In the genomic region with DNA sequence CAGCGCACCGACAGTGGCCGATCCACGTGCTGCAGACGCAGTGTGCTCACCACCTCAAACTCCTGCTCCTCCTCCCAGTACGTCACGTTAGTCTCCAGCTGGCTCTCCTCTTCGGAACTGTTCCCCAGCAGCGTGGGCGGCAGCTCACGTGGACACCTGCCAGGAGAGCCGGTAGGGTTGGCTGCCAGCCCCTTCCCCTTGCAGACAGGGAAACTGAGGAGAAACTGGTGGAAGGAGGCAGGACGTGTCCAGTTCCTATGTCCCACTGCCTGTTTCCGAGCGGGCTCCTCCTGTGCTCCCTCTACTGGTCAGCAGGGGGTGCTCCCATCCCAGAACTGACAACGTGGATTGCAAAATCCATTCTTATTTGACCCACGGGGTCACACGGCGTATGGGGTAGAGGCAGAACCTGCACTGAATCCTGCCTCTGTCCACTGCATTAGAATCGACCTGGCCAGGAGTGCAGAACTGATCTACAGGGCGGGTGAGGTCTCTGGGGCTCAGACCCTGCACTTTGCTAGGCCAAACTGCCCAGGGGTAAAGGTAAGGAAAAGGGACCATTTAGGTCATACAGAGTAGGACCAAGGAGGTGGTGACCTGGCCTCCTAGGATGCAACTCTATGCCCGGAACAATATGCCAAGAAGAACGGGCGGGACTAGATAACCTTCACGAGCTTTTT, we compare ENCODE assay signal across 1 cellular context.
TF ChIP-seq lines count a peak whose summit lies in the region.

No MANE protein-coding gene starts in this region.

TF ChIP-seq in HepG2, 621 proteins besides CTCF, POLR2A, EP300 and RAD21 (continued from another document and continues in another):
- TF ChIP-seq ZNF598 (CRISPR knock-in tag; IDR thresholded peaks at IDR 0.05; ENCODE audit: borderline replicate concordance) = peak; percentile 42; the same call in 1 of the 2 replicates
- TF ChIP-seq ARID2 (CRISPR knock-in tag; IDR thresholded peaks at IDR 0.05; ENCODE audit: borderline replicate concordance) = no peak
- peak; percentile 58; the same call in 1 of the 2 replicates for TF ChIP-seq ARNTL (CRISPR knock-in tag; IDR thresholded peaks at IDR 0.05)
- TF ChIP-seq, protein P1, sequence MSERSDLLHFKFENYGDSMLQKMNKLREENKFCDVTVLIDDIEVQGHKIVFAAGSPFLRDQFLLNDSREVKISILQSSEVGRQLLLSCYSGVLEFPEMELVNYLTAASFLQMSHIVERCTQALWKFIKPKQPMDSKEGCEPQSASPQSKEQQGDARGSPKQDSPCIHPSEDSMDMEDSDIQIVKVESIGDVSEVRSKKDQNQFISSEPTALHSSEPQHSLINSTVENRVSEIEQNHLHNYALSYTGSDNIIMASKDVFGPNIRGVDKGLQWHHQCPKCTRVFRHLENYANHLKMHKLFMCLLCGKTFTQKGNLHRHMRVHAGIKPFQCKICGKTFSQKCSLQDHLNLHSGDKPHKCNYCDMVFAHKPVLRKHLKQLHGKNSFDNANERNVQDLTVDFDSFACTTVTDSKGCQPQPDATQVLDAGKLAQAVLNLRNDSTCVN (CRISPR knock-in tag; IDR thresholded peaks at IDR 0.05; ENCODE audit: borderline replicate concordance) = peak; percentile 63; the same call in 1 of the 2 replicates
- TF ChIP-seq ZNF136 (CRISPR knock-in tag; IDR thresholded peaks at IDR 0.05; ENCODE audit: low read depth) = peak; percentile 30; the same call in 1 of the 2 replicates
- peak; percentile 62; the same call in 1 of the 2 replicates for TF ChIP-seq KDM5B (CRISPR knock-in tag; IDR thresholded peaks at IDR 0.05; ENCODE audit: borderline replicate concordance)
- TF ChIP-seq, protein P2, sequence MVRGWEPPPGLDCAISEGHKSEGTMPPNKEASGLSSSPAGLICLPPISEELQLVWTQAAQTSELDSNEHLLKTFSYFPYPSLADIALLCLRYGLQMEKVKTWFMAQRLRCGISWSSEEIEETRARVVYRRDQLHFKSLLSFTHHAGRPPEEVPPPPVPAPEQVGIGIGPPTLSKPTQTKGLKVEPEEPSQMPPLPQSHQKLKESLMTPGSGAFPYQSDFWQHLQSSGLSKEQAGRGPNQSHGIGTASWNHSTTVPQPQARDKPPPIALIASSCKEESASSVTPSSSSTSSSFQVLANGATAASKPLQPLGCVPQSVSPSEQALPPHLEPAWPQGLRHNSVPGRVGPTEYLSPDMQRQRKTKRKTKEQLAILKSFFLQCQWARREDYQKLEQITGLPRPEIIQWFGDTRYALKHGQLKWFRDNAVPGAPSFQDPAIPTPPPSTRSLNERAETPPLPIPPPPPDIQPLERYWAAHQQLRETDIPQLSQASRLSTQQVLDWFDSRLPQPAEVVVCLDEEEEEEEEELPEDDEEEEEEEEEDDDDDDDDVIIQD (CRISPR knock-in tag; IDR thresholded peaks at IDR 0.05; ENCODE audit: low read depth) = peak; percentile 12; the same call in 1 of the 2 replicates
- TF ChIP-seq, protein P3, sequence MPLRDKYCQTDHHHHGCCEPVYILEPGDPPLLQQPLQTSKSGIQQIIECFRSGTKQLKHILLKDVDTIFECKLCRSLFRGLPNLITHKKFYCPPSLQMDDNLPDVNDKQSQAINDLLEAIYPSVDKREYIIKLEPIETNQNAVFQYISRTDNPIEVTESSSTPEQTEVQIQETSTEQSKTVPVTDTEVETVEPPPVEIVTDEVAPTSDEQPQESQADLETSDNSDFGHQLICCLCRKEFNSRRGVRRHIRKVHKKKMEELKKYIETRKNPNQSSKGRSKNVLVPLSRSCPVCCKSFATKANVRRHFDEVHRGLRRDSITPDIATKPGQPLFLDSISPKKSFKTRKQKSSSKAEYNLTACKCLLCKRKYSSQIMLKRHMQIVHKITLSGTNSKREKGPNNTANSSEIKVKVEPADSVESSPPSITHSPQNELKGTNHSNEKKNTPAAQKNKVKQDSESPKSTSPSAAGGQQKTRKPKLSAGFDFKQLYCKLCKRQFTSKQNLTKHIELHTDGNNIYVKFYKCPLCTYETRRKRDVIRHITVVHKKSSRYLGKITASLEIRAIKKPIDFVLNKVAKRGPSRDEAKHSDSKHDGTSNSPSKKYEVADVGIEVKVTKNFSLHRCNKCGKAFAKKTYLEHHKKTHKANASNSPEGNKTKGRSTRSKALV (CRISPR knock-in tag; IDR thresholded peaks at IDR 0.05) = no peak
- TF ChIP-seq ZNF460 (CRISPR knock-in tag; IDR thresholded peaks at IDR 0.05; ENCODE audit: borderline replicate concordance) = no peak
- TF ChIP-seq ZKSCAN1 (IDR thresholded peaks at IDR 0.05; ENCODE audit: low read length) = no peak
- TF ChIP-seq BRCA1 (CRISPR knock-in tag; IDR thresholded peaks at IDR 0.05) = no peak
- no peak for TF ChIP-seq ZNF776 (CRISPR knock-in tag; IDR thresholded peaks at IDR 0.05)
- TF ChIP-seq RFX1 (IDR thresholded peaks at IDR 0.05) = no peak
- 0 out of 2 replicates have a peak, but pooled peaks have one; percentile 45 for TF ChIP-seq ZNF780A (CRISPR knock-in tag; IDR thresholded peaks at IDR 0.05)
- TF ChIP-seq, protein P4, sequence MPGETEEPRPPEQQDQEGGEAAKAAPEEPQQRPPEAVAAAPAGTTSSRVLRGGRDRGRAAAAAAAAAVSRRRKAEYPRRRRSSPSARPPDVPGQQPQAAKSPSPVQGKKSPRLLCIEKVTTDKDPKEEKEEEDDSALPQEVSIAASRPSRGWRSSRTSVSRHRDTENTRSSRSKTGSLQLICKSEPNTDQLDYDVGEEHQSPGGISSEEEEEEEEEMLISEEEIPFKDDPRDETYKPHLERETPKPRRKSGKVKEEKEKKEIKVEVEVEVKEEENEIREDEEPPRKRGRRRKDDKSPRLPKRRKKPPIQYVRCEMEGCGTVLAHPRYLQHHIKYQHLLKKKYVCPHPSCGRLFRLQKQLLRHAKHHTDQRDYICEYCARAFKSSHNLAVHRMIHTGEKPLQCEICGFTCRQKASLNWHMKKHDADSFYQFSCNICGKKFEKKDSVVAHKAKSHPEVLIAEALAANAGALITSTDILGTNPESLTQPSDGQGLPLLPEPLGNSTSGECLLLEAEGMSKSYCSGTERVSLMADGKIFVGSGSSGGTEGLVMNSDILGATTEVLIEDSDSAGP (CRISPR knock-in tag; IDR thresholded peaks at IDR 0.05; ENCODE audit: borderline replicate concordance) = no peak; the same call in 1 of the 2 replicates
- peak; percentile 98 for TF ChIP-seq SMC3 (IDR thresholded peaks at IDR 0.05; ENCODE audit: low read length)
- peak; percentile 81 for TF ChIP-seq CCDC6 (CRISPR knock-in tag; IDR thresholded peaks at IDR 0.05)
- no peak for TF ChIP-seq ZNF296 (CRISPR knock-in tag; conservative IDR thresholded peaks at IDR 0.05)
- TF ChIP-seq, protein P5, sequence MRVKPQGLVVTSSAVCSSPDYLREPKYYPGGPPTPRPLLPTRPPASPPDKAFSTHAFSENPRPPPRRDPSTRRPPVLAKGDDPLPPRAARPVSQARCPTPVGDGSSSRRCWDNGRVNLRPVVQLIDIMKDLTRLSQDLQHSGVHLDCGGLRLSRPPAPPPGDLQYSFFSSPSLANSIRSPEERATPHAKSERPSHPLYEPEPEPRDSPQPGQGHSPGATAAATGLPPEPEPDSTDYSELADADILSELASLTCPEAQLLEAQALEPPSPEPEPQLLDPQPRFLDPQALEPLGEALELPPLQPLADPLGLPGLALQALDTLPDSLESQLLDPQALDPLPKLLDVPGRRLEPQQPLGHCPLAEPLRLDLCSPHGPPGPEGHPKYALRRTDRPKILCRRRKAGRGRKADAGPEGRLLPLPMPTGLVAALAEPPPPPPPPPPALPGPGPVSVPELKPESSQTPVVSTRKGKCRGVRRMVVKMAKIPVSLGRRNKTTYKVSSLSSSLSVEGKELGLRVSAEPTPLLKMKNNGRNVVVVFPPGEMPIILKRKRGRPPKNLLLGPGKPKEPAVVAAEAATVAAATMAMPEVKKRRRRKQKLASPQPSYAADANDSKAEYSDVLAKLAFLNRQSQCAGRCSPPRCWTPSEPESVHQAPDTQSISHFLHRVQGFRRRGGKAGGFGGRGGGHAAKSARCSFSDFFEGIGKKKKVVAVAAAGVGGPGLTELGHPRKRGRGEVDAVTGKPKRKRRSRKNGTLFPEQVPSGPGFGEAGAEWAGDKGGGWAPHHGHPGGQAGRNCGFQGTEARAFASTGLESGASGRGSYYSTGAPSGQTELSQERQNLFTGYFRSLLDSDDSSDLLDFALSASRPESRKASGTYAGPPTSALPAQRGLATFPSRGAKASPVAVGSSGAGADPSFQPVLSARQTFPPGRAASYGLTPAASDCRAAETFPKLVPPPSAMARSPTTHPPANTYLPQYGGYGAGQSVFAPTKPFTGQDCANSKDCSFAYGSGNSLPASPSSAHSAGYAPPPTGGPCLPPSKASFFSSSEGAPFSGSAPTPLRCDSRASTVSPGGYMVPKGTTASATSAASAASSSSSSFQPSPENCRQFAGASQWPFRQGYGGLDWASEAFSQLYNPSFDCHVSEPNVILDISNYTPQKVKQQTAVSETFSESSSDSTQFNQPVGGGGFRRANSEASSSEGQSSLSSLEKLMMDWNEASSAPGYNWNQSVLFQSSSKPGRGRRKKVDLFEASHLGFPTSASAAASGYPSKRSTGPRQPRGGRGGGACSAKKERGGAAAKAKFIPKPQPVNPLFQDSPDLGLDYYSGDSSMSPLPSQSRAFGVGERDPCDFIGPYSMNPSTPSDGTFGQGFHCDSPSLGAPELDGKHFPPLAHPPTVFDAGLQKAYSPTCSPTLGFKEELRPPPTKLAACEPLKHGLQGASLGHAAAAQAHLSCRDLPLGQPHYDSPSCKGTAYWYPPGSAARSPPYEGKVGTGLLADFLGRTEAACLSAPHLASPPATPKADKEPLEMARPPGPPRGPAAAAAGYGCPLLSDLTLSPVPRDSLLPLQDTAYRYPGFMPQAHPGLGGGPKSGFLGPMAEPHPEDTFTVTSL (CRISPR knock-in tag; IDR thresholded peaks at IDR 0.05; ENCODE audit: borderline replicate concordance) = no peak
- TF ChIP-seq SYNCRIP (IDR thresholded peaks at IDR 0.05; ENCODE audit: insufficient read depth, low read depth, low read length) = no peak
- no peak for TF ChIP-seq FOXM1 (CRISPR knock-in tag; IDR thresholded peaks at IDR 0.05)
- TF ChIP-seq ADNP (CRISPR knock-in tag; IDR thresholded peaks at IDR 0.05) = no peak
- peak; percentile 59; the same call in 1 of the 2 replicates for TF ChIP-seq ZNF350 (CRISPR knock-in tag; IDR thresholded peaks at IDR 0.05; ENCODE audit: borderline replicate concordance, low read depth)
- TF ChIP-seq KAT7 (CRISPR knock-in tag; IDR thresholded peaks at IDR 0.05; ENCODE audit: borderline replicate concordance) = no peak
- TF ChIP-seq ZNF383 (CRISPR knock-in tag; IDR thresholded peaks at IDR 0.05; ENCODE audit: borderline replicate concordance) = peak; percentile 82; the same call in 1 of the 2 replicates
- no peak for TF ChIP-seq EED (CRISPR knock-in tag; IDR thresholded peaks at IDR 0.05)
- TF ChIP-seq, protein P6, sequence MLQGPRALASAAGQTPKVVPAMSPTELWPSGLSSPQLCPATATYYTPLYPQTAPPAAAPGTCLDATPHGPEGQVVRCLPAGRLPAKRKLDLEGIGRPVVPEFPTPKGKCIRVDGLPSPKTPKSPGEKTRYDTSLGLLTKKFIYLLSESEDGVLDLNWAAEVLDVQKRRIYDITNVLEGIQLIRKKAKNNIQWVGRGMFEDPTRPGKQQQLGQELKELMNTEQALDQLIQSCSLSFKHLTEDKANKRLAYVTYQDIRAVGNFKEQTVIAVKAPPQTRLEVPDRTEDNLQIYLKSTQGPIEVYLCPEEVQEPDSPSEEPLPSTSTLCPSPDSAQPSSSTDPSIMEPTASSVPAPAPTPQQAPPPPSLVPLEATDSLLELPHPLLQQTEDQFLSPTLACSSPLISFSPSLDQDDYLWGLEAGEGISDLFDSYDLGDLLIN (CRISPR knock-in tag; IDR thresholded peaks at IDR 0.05; ENCODE audit: borderline replicate concordance) = no peak
- TF ChIP-seq FOXP1 (IDR thresholded peaks at IDR 0.05) = no peak
- no peak for TF ChIP-seq FOXP1 (CRISPR knock-in tag; IDR thresholded peaks at IDR 0.05)
- TF ChIP-seq, protein P7, sequence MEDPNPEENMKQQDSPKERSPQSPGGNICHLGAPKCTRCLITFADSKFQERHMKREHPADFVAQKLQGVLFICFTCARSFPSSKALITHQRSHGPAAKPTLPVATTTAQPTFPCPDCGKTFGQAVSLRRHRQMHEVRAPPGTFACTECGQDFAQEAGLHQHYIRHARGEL (CRISPR knock-in tag; IDR thresholded peaks at IDR 0.05) = no peak
- no peak for TF ChIP-seq ZFP37 (CRISPR knock-in tag; IDR thresholded peaks at IDR 0.05; ENCODE audit: borderline replicate concordance)
- TF ChIP-seq, protein P8, sequence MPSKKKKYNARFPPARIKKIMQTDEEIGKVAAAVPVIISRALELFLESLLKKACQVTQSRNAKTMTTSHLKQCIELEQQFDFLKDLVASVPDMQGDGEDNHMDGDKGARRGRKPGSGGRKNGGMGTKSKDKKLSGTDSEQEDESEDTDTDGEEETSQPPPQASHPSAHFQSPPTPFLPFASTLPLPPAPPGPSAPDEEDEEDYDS (CRISPR knock-in tag; IDR thresholded peaks at IDR 0.05) = no peak; the same call in 1 of the 2 replicates
- TF ChIP-seq, protein P9, sequence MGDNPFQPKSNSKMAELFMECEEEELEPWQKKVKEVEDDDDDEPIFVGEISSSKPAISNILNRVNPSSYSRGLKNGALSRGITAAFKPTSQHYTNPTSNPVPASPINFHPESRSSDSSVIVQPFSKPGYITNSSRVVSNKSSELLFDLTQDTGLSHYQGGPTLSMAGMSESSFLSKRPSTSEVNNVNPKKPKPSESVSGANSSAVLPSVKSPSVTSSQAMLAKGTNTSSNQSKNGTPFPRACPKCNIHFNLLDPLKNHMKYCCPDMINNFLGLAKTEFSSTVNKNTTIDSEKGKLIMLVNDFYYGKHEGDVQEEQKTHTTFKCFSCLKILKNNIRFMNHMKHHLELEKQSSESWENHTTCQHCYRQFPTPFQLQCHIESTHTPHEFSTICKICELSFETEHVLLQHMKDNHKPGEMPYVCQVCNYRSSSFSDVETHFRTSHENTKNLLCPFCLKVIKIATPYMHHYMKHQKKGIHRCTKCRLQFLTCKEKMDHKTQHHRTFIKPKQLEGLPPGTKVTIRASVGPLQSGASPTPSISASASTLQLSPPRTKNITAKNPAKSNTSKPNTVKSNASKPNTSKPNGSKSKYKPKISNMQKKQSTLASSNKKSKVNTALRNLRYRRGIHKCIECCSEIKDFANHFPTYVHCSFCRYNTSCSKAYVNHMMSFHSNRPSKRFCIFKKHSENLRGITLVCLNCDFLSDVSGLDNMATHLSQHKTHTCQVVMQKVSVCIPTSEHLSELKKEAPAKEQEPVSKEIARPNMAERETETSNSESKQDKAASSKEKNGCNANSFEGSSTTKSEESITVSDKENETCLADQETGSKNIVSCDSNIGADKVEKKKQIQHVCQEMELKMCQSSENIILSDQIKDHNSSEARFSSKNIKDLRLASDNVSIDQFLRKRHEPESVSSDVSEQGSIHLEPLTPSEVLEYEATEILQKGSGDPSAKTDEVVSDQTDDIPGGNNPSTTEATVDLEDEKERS (CRISPR knock-in tag; IDR thresholded peaks at IDR 0.05) = no peak
- TF ChIP-seq, protein P10, sequence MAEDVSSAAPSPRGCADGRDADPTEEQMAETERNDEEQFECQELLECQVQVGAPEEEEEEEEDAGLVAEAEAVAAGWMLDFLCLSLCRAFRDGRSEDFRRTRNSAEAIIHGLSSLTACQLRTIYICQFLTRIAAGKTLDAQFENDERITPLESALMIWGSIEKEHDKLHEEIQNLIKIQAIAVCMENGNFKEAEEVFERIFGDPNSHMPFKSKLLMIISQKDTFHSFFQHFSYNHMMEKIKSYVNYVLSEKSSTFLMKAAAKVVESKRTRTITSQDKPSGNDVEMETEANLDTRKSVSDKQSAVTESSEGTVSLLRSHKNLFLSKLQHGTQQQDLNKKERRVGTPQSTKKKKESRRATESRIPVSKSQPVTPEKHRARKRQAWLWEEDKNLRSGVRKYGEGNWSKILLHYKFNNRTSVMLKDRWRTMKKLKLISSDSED (CRISPR knock-in tag; IDR thresholded peaks at IDR 0.05) = no peak
